In genomic region chrX:100368167-100368566, GRCh38 we compare ENCODE assay signal across 8 cellular contexts. TPM values are rescaled to one million over a fixed set of nuclear protein-coding genes. Genes with fewer than 3 reads are reported as not detected.
DNase-seq lines count a peak whose midpoint lies in the region; ATAC-seq and TF ChIP-seq lines count a peak whose summit lies in the region.

No MANE protein-coding gene starts in this region.

- no peaks in the 10 kb centered on the region for H4K20me1 ChIP-seq in DND-41 (ENCODE audit: insufficient read depth, low read length)

- H3K4me1 ChIP-seq in DND-41 (ENCODE audit: insufficient read depth, low read length) = no peaks in the 10 kb centered on the region

- H3K9me3 ChIP-seq in DND-41 (ENCODE audit: insufficient read depth, low read length, severe bottlenecking) = no peaks in the 10 kb centered on the region

- H2AFZ ChIP-seq in DND-41 (ENCODE audit: low read depth, low read length) = no peak overlapping the region

- no peak overlapping the region for H3K9ac ChIP-seq in DND-41 (ENCODE audit: low read depth, low read length)

- H3K36me3 ChIP-seq in DND-41 (ENCODE audit: insufficient read depth, low read length) = no peaks in the 10 kb centered on the region

- no peaks in the 10 kb centered on the region for H3K27me3 ChIP-seq in DND-41 (ENCODE audit: insufficient read depth, low read length, poor library complexity)

- TF ChIP-seq CTCF in DND-41 (IDR thresholded peaks at IDR 0.05; ENCODE audit: borderline replicate concordance, extremely low read depth, low read length, poor library complexity, severe bottlenecking) = peak; percentile 37

- H3K4me2 ChIP-seq in DND-41 (ENCODE audit: insufficient read depth, low read length) = no peak overlapping the region

- no peak overlapping the region for H3K4me3 ChIP-seq in DND-41 (ENCODE audit: low read depth in 1 of 2, low read length in 2 of 2)

- no peaks in the 10 kb centered on the region for H3K79me2 ChIP-seq in DND-41 (ENCODE audit: insufficient read depth, low read length)

- H3K27ac ChIP-seq in DND-41 (ENCODE audit: low read length) = no peak overlapping the region

- DNase-seq in DND-41 = no peak
- DNase-seq in H4 (ENCODE audit: low spot score) = peak; percentile 10
- peak; percentile 44 for DNase-seq in left kidney (ENCODE audit: low read depth, low spot score)

- ATAC-seq in DND-41 (ENCODE audit: insufficient read depth, low read depth) (no peak), SK-N-SH treated with all-trans-retinoic acid at 6 μM for 48 hours (peak; percentile 84), HG02623 (IDR thresholded peaks at IDR 0.05; ENCODE audit: unreplicated experiment) (no peak), HG03571 (IDR thresholded peaks at IDR 0.05; ENCODE audit: unreplicated experiment) (no peak), HG03095 (IDR thresholded peaks at IDR 0.05; ENCODE audit: unreplicated experiment) (no peak), HG02610 (IDR thresholded peaks at IDR 0.05; ENCODE audit: unreplicated experiment) (no peak)

TF ChIP-seq in SK-N-SH treated with all-trans-retinoic acid at 6 μM for 48 hours, 23 proteins besides CTCF, POLR2A, EP300 and RAD21:
- no peak for TF ChIP-seq SNAI2 (CRISPR knock-in tag; IDR thresholded peaks at IDR 0.05)
- TF ChIP-seq TSHZ2 (CRISPR knock-in tag; IDR thresholded peaks at IDR 0.05) = no peak
- no peak for TF ChIP-seq OSR1 (CRISPR knock-in tag; IDR thresholded peaks at IDR 0.05)
- TF ChIP-seq POU6F1 (CRISPR knock-in tag; IDR thresholded peaks at IDR 0.05; ENCODE audit: borderline replicate concordance, low read depth) = no peak
- no peak for TF ChIP-seq ZFP3 (CRISPR knock-in tag; IDR thresholded peaks at IDR 0.05)
- no peak for TF ChIP-seq ISL1 (CRISPR knock-in tag; IDR thresholded peaks at IDR 0.05)
- no peak for TF ChIP-seq RARB (CRISPR knock-in tag; IDR thresholded peaks at IDR 0.05)
- TF ChIP-seq CSDC2 (CRISPR knock-in tag; IDR thresholded peaks at IDR 0.05) = no peak

RNA-seq across cellular contexts. Expression of gene PCDH19, which starts 41.9 kb away (rescaled TPM):
- 0.48 and 0.64 TPM in 2 replicates for total RNA-seq in H4 (2014; rRNA removed; shearing (Covaris generic))
